ENCODE assay signal across 10 cellular contexts in genomic region chr2:30334738-30335426, GRCh38.
DNase-seq lines count a peak whose midpoint lies in the region; ATAC-seq lines count a peak whose summit lies in the region.
"Had no signal": no experiment of that assay in that cellular context is flagged by ENCODE, and none has a peak within 500 bp of the region (broad histone marks: within the 10 kb centered on the region; RNA-seq: fewer than 3 reads in every experiment).

No MANE protein-coding gene starts in this region.

- no peaks in the 10 kb centered on the region for H3K36me3 Mint-ChIP-seq in activated naive CD8-positive, alpha-beta T cell
- H3K36me3 Mint-ChIP-seq in natural killer cell treated with Interleukin-12 subunit alpha and Interleukin-12 subunit beta and Interleukin-15 and Interleukin-18, amount 100 ng/mL, for 72 hours: no peaks in the 10 kb centered on the region

- H3K27ac Mint-ChIP-seq in activated naive CD8-positive, alpha-beta T cell: peak overlapping the region; percentile 97
- peak overlapping the region; percentile 95 to 99 for H3K27ac Mint-ChIP-seq in natural killer cell treated with Interleukin-12 subunit alpha and Interleukin-12 subunit beta and Interleukin-15 and Interleukin-18, amount 100 ng/mL, for 72 hours

- no peaks in the 10 kb centered on the region for H3K36me3 ChIP-seq in KOPT-K1 (ENCODE audit: insufficient read depth, low read length)
- H3K36me3 ChIP-seq: gastroesophageal sphincter, ovary had no signal

- DNase-seq in NCI-H1417 (lab: John Stamatoyannopoulos, UW) (peak in 2 of 3 experiments; percentile 10 to 58), NCI-H1417 treated with DMSO at 0.1 percent for 48 hours (lab: John Stamatoyannopoulos, UW) (no peak), HK-2 (ENCODE audit: unreplicated experiment) (no peak), posterior cingulate gyrus (no peak)
- no peak for DNase-seq in natural killer cell treated with Interleukin-12 subunit alpha and Interleukin-12 subunit beta and Interleukin-15 and Interleukin-18, amount 100 ng/mL, for 72 hours (ENCODE audit: low spot score)
- DNase-seq: ovary had no signal

- no peak for ATAC-seq in natural killer cell treated with Interleukin-12 subunit alpha and Interleukin-12 subunit beta and Interleukin-15 and Interleukin-18, amount 100 ng/mL, for 72 hours
- ATAC-seq in GM19023 (IDR thresholded peaks at IDR 0.05; ENCODE audit: unreplicated experiment): no peak
- ATAC-seq: gastroesophageal sphincter had no signal

- peaks cover 94% of the 10 kb centered on the region for H3K4me1 Mint-ChIP-seq in activated naive CD8-positive, alpha-beta T cell (ENCODE audit: low read depth)
- peaks cover 79 to 87% of the 10 kb centered on the region in 2 donors for H3K4me1 Mint-ChIP-seq in natural killer cell treated with Interleukin-12 subunit alpha and Interleukin-12 subunit beta and Interleukin-15 and Interleukin-18, amount 100 ng/mL, for 72 hours (ENCODE audit: low read depth in 2 of 2)

- no peaks in the 10 kb centered on the region for H3K9me3 Mint-ChIP-seq in activated naive CD8-positive, alpha-beta T cell (ENCODE audit: low read depth)
- H3K9me3 Mint-ChIP-seq in natural killer cell treated with Interleukin-12 subunit alpha and Interleukin-12 subunit beta and Interleukin-15 and Interleukin-18, amount 100 ng/mL, for 72 hours: peaks cover 5% of the 10 kb centered on the region

- peak overlapping the region; percentile 84 for H3K27ac ChIP-seq in KOPT-K1 (ENCODE audit: low read depth, low read length, poor library complexity, severe bottlenecking)
- H3K27ac ChIP-seq: gastroesophageal sphincter, ovary had no signal

- peak overlapping the region; percentile 85 for H3K4me3 Mint-ChIP-seq in activated naive CD8-positive, alpha-beta T cell
- peak overlapping the region; percentile 81 for H3K4me3 Mint-ChIP-seq in natural killer cell treated with Interleukin-12 subunit alpha and Interleukin-12 subunit beta and Interleukin-15 and Interleukin-18, amount 100 ng/mL, for 72 hours

- H3K27me3 Mint-ChIP-seq in activated naive CD8-positive, alpha-beta T cell: no peaks in the 10 kb centered on the region
- no peaks in the 10 kb centered on the region for H3K27me3 Mint-ChIP-seq in natural killer cell treated with Interleukin-12 subunit alpha and Interleukin-12 subunit beta and Interleukin-15 and Interleukin-18, amount 100 ng/mL, for 72 hours

- intact Hi-C loops in posterior cingulate gyrus (cut with DNase I): no loop called here

- H3K9me3 ChIP-seq in KOPT-K1 (ENCODE audit: insufficient read depth, low read length, poor library complexity, severe bottlenecking): no peaks in the 10 kb centered on the region
- H3K9me3 ChIP-seq: gastroesophageal sphincter, ovary had no signal

Comparison
In these comparisons a context has a peak if more than half of its experiments do, and no peak if none do; other contexts are left out.
1. DNase-seq: peak in NCI-H1417 (2 of 3); none in NCI-H1417 treated with DMSO at 0.1 percent for 48 hours (single experiment), natural killer cell treated with Interleukin-12 subunit alpha and Interleukin-12 subunit beta and Interleukin-15 and Interleukin-18, amount 100 ng/mL, for 72 hours (single experiment), HK-2 (single experiment) and posterior cingulate gyrus (0 of 10).